Comparison of ENCODE assay signal across 1 cellular context in genomic region chr19:19515764-19516519, GRCh38.
TF ChIP-seq lines count a peak whose summit lies in the region.

Gene NDUFA13 (plus strand): TSS chr19:19516225. CDS start chr19:19516239, 14 bp downstream.

TF ChIP-seq in HEK293, 187 proteins besides CTCF, POLR2A, EP300 and RAD21 (continued from another document):
- peak; percentile 27; the same call in 1 of the 2 replicates for TF ChIP-seq ZNF561 (tag by site-specific recombination; IDR thresholded peaks at IDR 0.05; ENCODE audit: borderline replicate concordance)
TF ChIP-seq in HEK293: peak in this region for 38.
